In the genomic region with DNA sequence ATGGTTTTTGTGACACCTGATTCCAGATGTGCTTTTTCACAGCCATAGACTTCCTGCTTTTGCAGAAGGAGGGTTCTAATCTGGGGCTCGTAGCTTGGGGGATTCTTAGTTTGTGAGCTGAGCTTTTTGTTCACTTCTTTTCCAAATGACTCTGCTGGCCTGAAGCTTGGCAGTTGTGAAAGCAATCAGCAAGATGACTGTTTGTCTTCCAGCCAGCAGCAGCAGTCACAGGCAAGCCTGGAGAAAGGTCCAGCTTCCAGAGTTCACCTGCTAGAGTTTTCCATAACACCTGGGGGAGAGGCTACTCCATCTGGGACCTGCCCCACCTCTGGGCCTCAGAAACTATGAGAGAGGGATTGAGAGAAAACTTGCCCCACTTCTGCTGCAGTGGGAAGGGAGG, we compare ENCODE assay signal across 10 cellular contexts. TPM values are rescaled to one million over a fixed set of nuclear protein-coding genes. Genes with fewer than 3 reads are reported as not detected.
DNase-seq lines count a peak whose midpoint lies in the region; ATAC-seq and TF ChIP-seq lines count a peak whose summit lies in the region.
"Had no signal": no experiment of that assay in that cellular context is flagged by ENCODE, and none has a peak within 500 bp of the region (broad histone marks: within the 10 kb centered on the region; RNA-seq: fewer than 3 reads in every experiment).

No MANE protein-coding gene starts in this region.

- H3K4me3 ChIP-seq in Caco-2 (ENCODE audit: low read depth, low read length) (no peak overlapping the region), fibroblast of the aortic adventitia (ENCODE audit: low read depth, low read length) (no peak overlapping the region)

- peaks cover 69% of the 10 kb centered on the region for H3K4me1 ChIP-seq in Caco-2

- peak overlapping the region; percentile 36 for H3K27ac Mint-ChIP-seq in Caco-2 (ENCODE audit: unreplicated experiment)
- H3K27ac Mint-ChIP-seq in T-helper 17 cell = peak overlapping the region; percentile 99
- H3K27ac Mint-ChIP-seq in progenitor cell of endocrine pancreas = peak overlapping the region; percentile 76
- no peak overlapping the region for H3K27ac Mint-ChIP-seq in stimulated activated memory B cell treated with anti-CD40 and anti-IgM and Interleukin-4, amounts not matched to agents 10 μg/mL and 1 μg/mL and 100 μg/mL, for 72 hours

- H3K4me3 Mint-ChIP-seq in Caco-2 (ENCODE audit: unreplicated experiment) (peak overlapping the region; percentile 11), T-helper 17 cell (no peak overlapping the region), progenitor cell of endocrine pancreas (ENCODE audit: low read depth) (peak overlapping the region; percentile 10)
- no peak overlapping the region for H3K4me3 Mint-ChIP-seq in stimulated activated memory B cell treated with anti-CD40 and anti-IgM and Interleukin-4, amounts not matched to agents 10 μg/mL and 1 μg/mL and 100 μg/mL, for 72 hours

- H3K4me1 Mint-ChIP-seq in Caco-2 (ENCODE audit: low read depth, unreplicated experiment) = peaks cover 55% of the 10 kb centered on the region
- peaks cover 57% of the 10 kb centered on the region for H3K4me1 Mint-ChIP-seq in T-helper 17 cell
- peaks cover 60% of the 10 kb centered on the region for H3K4me1 Mint-ChIP-seq in progenitor cell of endocrine pancreas (ENCODE audit: low read depth)
- H3K4me1 Mint-ChIP-seq in stimulated activated memory B cell treated with anti-CD40 and anti-IgM and Interleukin-4, amounts not matched to agents 10 μg/mL and 1 μg/mL and 100 μg/mL, for 72 hours = peaks cover 71% of the 10 kb centered on the region

- ATAC-seq in T-helper 17 cell = no peak
- ATAC-seq in stimulated activated memory B cell treated with anti-CD40 and anti-IgM and Interleukin-4, amounts not matched to agents 10 μg/mL and 1 μg/mL and 100 μg/mL, for 72 hours = no peak

- H3K9me3 ChIP-seq in Caco-2 = no peaks in the 10 kb centered on the region
- no peaks in the 10 kb centered on the region for H3K9me3 ChIP-seq in T-helper 17 cell (ENCODE audit: control insufficient read depth, low read length, poor library complexity, severe bottlenecking)

- no TSS peak for BruUV-seq in Caco-2 (replicated peaks; lab: Mats Ljungman, UMichigan)

- H3K36me3 ChIP-seq in Caco-2 (ENCODE audit: control insufficient read depth, insufficient read depth, low read length) = peaks cover 1% of the 10 kb centered on the region

- POLR2A ChIA-PET in Caco-2 (lab: Charles Lee) = no interaction called here

- DNase-seq in Caco-2 (no peak), T-helper 17 cell (no peak), fibroblast of the aortic adventitia (ENCODE audit: low read depth) (peak; percentile 23), progenitor cell of endocrine pancreas (ENCODE audit: low spot score, unreplicated experiment) (no peak), SKM-1 (lab: John Stamatoyannopoulos, UW; ENCODE audit: unreplicated experiment) (no peak), SKM-1 treated with dmso at 0.1 percent for 144 hours (lab: John Stamatoyannopoulos, UW; ENCODE audit: unreplicated experiment) (no peak), cerebellum (ENCODE audit: low spot score) (no peak)
- DNase-seq: KBM-7, NCI-H524 had no signal

- no peaks in the 10 kb centered on the region for H3K27me3 ChIP-seq in Caco-2 (replicated peaks; ENCODE audit: control insufficient read depth, insufficient read depth, low read length)

- no peaks in the 10 kb centered on the region for H3K9me3 Mint-ChIP-seq in Caco-2 (ENCODE audit: unreplicated experiment)
- H3K9me3 Mint-ChIP-seq in progenitor cell of endocrine pancreas (ENCODE audit: low read depth) = no peaks in the 10 kb centered on the region
- no peaks in the 10 kb centered on the region for H3K9me3 Mint-ChIP-seq in stimulated activated memory B cell treated with anti-CD40 and anti-IgM and Interleukin-4, amounts not matched to agents 10 μg/mL and 1 μg/mL and 100 μg/mL, for 72 hours

- H3K36me3 Mint-ChIP-seq in Caco-2 (ENCODE audit: insufficient read depth, unreplicated experiment) (peaks cover 50% of the 10 kb centered on the region), T-helper 17 cell (ENCODE audit: low read depth) (peaks cover 14% of the 10 kb centered on the region), progenitor cell of endocrine pancreas (ENCODE audit: insufficient read depth) (peaks cover 7% of the 10 kb centered on the region)
- H3K36me3 Mint-ChIP-seq in stimulated activated memory B cell treated with anti-CD40 and anti-IgM and Interleukin-4, amounts not matched to agents 10 μg/mL and 1 μg/mL and 100 μg/mL, for 72 hours = peaks cover 25% of the 10 kb centered on the region

- TF ChIP-seq CTCF in Caco-2 (IDR thresholded peaks at IDR 0.05; ENCODE audit: insufficient read depth in 1 of 2, low read depth in 1 of 2, low read length in 1 of 2, severe bottlenecking in 1 of 2, unreplicated experiment in 1 of 2) (no peak), fibroblast of the aortic adventitia (IDR thresholded peaks at IDR 0.05; ENCODE audit: insufficient read depth, low read length) (no peak), progenitor cell of endocrine pancreas (IDR thresholded peaks at IDR 0.05; ENCODE audit: unreplicated experiment) (no peak)

- H3K27me3 Mint-ChIP-seq in Caco-2 (ENCODE audit: insufficient read depth, unreplicated experiment) = no peaks in the 10 kb centered on the region
- no peaks in the 10 kb centered on the region for H3K27me3 Mint-ChIP-seq in T-helper 17 cell
- no peaks in the 10 kb centered on the region for H3K27me3 Mint-ChIP-seq in progenitor cell of endocrine pancreas
- H3K27me3 Mint-ChIP-seq in stimulated activated memory B cell treated with anti-CD40 and anti-IgM and Interleukin-4, amounts not matched to agents 10 μg/mL and 1 μg/mL and 100 μg/mL, for 72 hours = no peaks in the 10 kb centered on the region

- CTCF ChIA-PET in Caco-2 (lab: Charles Lee) = interaction anchor here (1.1 to 2.0 kb wide), 2 partner anchors 29 to 103 kb away, joined by 3 to 7 read pairs; no protein-coding TSS in a partner anchor

- intact Hi-C loops in Caco-2 (cut with micrococcal nuclease; ENCODE audit: unreplicated experiment) = no loop called here

RNA-seq across cellular contexts. Expression of a gene that starts 4.1 kb away (rescaled TPM):
- total RNA-seq in Caco-2 (2022) = 63.5 and 64.5 TPM in 2 replicates
- total RNA-seq in T-helper 17 cell = 10 to 100 TPM; 44.6 to 53.5 TPM
- 11.4 and 12.7 TPM in 2 replicates for total RNA-seq in fibroblast of the aortic adventitia (ENCODE audit: low replicate concordance)
- total RNA-seq in progenitor cell of endocrine pancreas = 55.5 and 59.1 TPM in 2 replicates
- total RNA-seq in cerebellum = 12.5 TPM

RNA-seq across cellular contexts. Expression of a gene that starts 29.8 kb away (rescaled TPM):
- total RNA-seq in Caco-2 (2022) (71.2 and 72.1 TPM in 2 replicates), T-helper 17 cell (1 to 10 TPM; 8.5 to 9.4 TPM), fibroblast of the aortic adventitia (ENCODE audit: low replicate concordance) (6.7 and 10.1 TPM in 2 replicates), progenitor cell of endocrine pancreas (75.3 and 77.8 TPM in 2 replicates), cerebellum (12.2 TPM)

Comparison
In these comparisons a context has a peak if more than half of its experiments do, and no peak if none do; other contexts are left out.
1. H3K4me3 Mint-ChIP-seq: peak in Caco-2 (single experiment) and progenitor cell of endocrine pancreas (single experiment); none in T-helper 17 cell (single experiment) and stimulated activated memory B cell treated with anti-CD40 and anti-IgM and Interleukin-4, amounts not matched to agents 10 μg/mL and 1 μg/mL and 100 μg/mL, for 72 hours (single experiment).